In genomic region chr11:79152511-79152910, GRCh38 we compare ENCODE assay signal across 13 cellular contexts.
"Had no signal": no experiment of that assay in that cellular context is flagged by ENCODE, and none has a peak within 500 bp of the region (broad histone marks: within the 10 kb centered on the region; RNA-seq: fewer than 3 reads in every experiment).

No MANE protein-coding gene starts in this region.

- FAIRE-seq: islet of Langerhans had no signal

- H3K36me3 ChIP-seq: esophagus muscularis mucosa, heart left ventricle, ovary, upper lobe of left lung, WERI-Rb-1 had no signal

- H3K4me1 ChIP-seq: esophagus muscularis mucosa, heart left ventricle, upper lobe of left lung had no signal

- H3K9me3 ChIP-seq: esophagus muscularis mucosa, heart left ventricle, ovary, upper lobe of left lung had no signal

- DNase-seq: activated CD4-positive, alpha-beta T cell treated with anti-CD3 and anti-CD28 coated beads for 36 hours; activated CD8-positive, alpha-beta memory T cell treated with anti-CD3 and anti-CD28 coated beads, Interleukin-2, amount 50 U/mL, for 4 hours; activated CD8-positive, alpha-beta T cell treated with anti-CD3 and anti-CD28 coated beads for 36 hours; activated naive CD4-positive, alpha-beta T cell treated with Interleukin-2 at 50 U/mL for 16 hours; activated naive CD8-positive, alpha-beta T cell treated with anti-CD3 and anti-CD28 coated beads, Interleukin-2, amount 50 U/mL, for 24 hours; foreskin keratinocyte; heart left ventricle; upper lobe of left lung; WERI-Rb-1 had no signal

- H3K4me3 ChIP-seq: esophagus muscularis mucosa, heart left ventricle, ovary, smooth muscle cell, upper lobe of left lung had no signal

- ATAC-seq: activated CD4-positive, alpha-beta T cell treated with anti-CD3 and anti-CD28 coated beads for 36 hours; activated CD8-positive, alpha-beta T cell treated with anti-CD3 and anti-CD28 coated beads for 36 hours; activated naive CD8-positive, alpha-beta T cell treated with anti-CD3 and anti-CD28 coated beads, Interleukin-2, amount 50 U/mL, for 24 hours; foreskin keratinocyte; heart left ventricle had no signal

- H3K27ac ChIP-seq: esophagus muscularis mucosa, foreskin keratinocyte, heart left ventricle, ovary, upper lobe of left lung, WERI-Rb-1 had no signal

- H3K27me3 ChIP-seq: esophagus muscularis mucosa, foreskin keratinocyte, heart left ventricle, ovary, upper lobe of left lung had no signal
